7 cellular contexts compared by ENCODE assay signal in the genomic region with DNA sequence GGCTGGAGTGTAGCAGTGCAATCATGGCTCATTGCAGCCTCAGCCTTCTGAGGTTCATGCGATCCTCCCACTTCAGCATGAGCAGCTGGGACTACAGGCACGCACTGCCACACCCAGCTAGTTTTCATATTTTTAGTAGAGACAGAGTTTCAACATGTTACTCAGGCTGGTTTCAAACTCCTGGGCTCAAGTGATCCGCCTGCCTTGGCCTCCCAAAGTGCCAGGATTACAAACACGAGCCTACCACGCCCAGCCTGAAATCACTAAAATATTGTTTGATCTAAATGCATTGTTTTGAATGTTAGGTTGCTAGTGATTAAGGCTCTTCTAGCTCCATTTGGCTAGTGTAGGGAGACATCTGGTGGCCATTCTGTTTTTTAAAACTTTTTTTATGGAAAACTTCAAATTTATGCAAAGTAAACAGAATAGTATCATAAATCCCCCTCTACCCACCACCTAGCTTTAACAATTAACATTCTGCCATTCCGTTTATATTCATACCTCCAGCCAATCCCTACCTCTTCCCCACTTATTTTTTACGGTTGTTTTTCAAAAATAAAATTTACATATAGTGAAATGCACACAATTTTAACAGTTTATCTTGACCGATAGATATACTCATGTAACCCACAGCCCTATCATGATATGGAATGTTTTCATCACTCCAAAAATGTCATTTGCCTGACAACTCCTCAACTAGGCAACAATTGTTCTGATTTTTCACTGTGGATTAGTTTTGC. TPM values are rescaled to one million over a fixed set of nuclear protein-coding genes. Genes with fewer than 3 reads are reported as not detected.
A peak's percentile ranks its signal among the peaks of the same experiment; 100 is the strongest.
DNase-seq lines count a peak whose midpoint lies in the region; ATAC-seq, FAIRE-seq and TF ChIP-seq lines count a peak whose summit lies in the region.

No MANE protein-coding gene starts in this region.

- H3K4me1 Mint-ChIP-seq in effector memory CD8-positive, alpha-beta T cell (ENCODE audit: low read depth in 2 of 2), result no peaks in the 10 kb centered on the region

- intact Hi-C loops in pancreas (cut with DNase I), result loop anchor here in 2 of 3 donors (5.0 to 10.0 kb wide), 2 partner anchors 121 to 123 kb away; no protein-coding TSS in a partner anchor

- peaks cover 2% of the 10 kb centered on the region for H3K36me3 Mint-ChIP-seq in effector memory CD8-positive, alpha-beta T cell (ENCODE audit: insufficient read depth)

- H3K9me3 Mint-ChIP-seq in effector memory CD8-positive, alpha-beta T cell, result no peaks in the 10 kb centered on the region

- H3K4me1 ChIP-seq in pancreas, result no peaks in the 10 kb centered on the region

- TF ChIP-seq CTCF in LNCaP clone FGC (IDR thresholded peaks at IDR 0.05; ENCODE audit: control insufficient read depth, extremely low read depth, insufficient read depth) (peak; percentile 47), pancreas (IDR thresholded peaks at IDR 0.05) (peak in 1 of 4 donors; percentile 11)

- ATAC-seq in pancreas, result peak; percentile 56 to 72 (median 72)
- ATAC-seq in effector memory CD8-positive, alpha-beta T cell (replicated peaks), result no peak
- ATAC-seq in HG02610 (IDR thresholded peaks at IDR 0.05; ENCODE audit: unreplicated experiment), result no peak

- peaks cover 0 to 7% (median 0%) of the 10 kb centered on the region in 4 donors for H3K27me3 ChIP-seq in pancreas

- H3K4me3 ChIP-seq in LNCaP clone FGC (ENCODE audit: low read depth, low read length) (no peak overlapping the region), pancreas (no peak overlapping the region)

- WGBS in pancreas, 2 donors, result 13 to 15% methylated on average over 8 of the region's 8 CpGs

- peak; percentile 66 for DNase-seq in ELR (ENCODE audit: low read depth)
- no peak for DNase-seq in LNCaP clone FGC (ENCODE audit: low read depth)
- DNase-seq in SIG-M5 (lab: John Stamatoyannopoulos, UW), result peak; percentile 14
- peak; percentile 80 for DNase-seq in fibroblast of peridontal ligament (ENCODE audit: extremely low read depth)
- no peak for DNase-seq in pancreas
- no peak for DNase-seq in effector memory CD8-positive, alpha-beta T cell

- H3K27me3 Mint-ChIP-seq in effector memory CD8-positive, alpha-beta T cell, result peaks cover 19 to 43% of the 10 kb centered on the region in 2 donors

- H3K9me3 ChIP-seq in pancreas, result no peaks in the 10 kb centered on the region

- H3K36me3 ChIP-seq in pancreas, result no peaks in the 10 kb centered on the region

- H3K27ac Mint-ChIP-seq in effector memory CD8-positive, alpha-beta T cell, result no peak overlapping the region

- no peak overlapping the region for H3K27ac ChIP-seq in pancreas

- FAIRE-seq in pancreas (lab: Jason Lieb, UNC), result no peak

- H3K4me3 Mint-ChIP-seq in effector memory CD8-positive, alpha-beta T cell, result no peak overlapping the region

RNA-seq across cellular contexts. Expression of gene MYO1H, which starts 37.8 kb away (rescaled TPM):
- total RNA-seq in pancreas, result not detected
- polyA plus RNA-seq in pancreas, result under 1 TPM in 1 of 2 donors, not detected in 1; 0.07 TPM

Comparison
In these comparisons a context has a peak if more than half of its experiments do, and no peak if none do; other contexts are left out.
1. DNase-seq: peak in ELR (single experiment), SIG-M5 (single experiment) and fibroblast of peridontal ligament (single experiment); none in LNCaP clone FGC (single experiment), pancreas (0 of 6) and effector memory CD8-positive, alpha-beta T cell (0 of 3).
2. ATAC-seq: peak in pancreas (4 of 4); none in effector memory CD8-positive, alpha-beta T cell (single experiment) and HG02610 (single experiment).